13 cellular contexts compared by ENCODE assay signal in the genomic region with DNA sequence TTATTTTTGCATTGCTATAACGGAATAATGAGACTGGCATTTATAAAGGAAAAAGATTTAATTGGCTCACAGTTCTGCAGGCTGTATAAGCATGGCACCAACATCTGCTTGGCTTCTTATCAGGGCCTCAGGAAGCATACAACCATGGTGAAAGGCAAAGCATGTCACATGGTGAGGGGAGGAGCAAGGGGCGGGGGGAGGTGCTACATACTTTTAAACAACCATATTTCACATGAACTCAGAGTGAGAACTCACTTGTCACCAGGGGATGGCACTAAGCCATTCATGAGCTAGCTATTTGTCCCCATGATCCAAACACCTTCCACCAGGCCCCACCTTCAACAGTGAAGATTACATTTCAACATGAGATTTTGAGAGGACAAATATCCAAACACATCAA.
DNase-seq lines count a peak whose midpoint lies in the region; ATAC-seq, FAIRE-seq and TF ChIP-seq lines count a peak whose summit lies in the region.
"Had no signal": no experiment of that assay in that cellular context is flagged by ENCODE, and none has a peak within 500 bp of the region (broad histone marks: within the 10 kb centered on the region; RNA-seq: fewer than 3 reads in every experiment).

No MANE protein-coding gene starts in this region.

- no peak for TF ChIP-seq RAD21 in A549 (conservative IDR thresholded peaks at IDR 0.05 in 1 of 2, IDR thresholded peaks at IDR 0.05 in 1 of 2)

- H3K27ac ChIP-seq in A549 (no peak overlapping the region), MM.1S (ENCODE audit: low read length) (no peak overlapping the region), lower lobe of right lung (no peak overlapping the region)

- H3K4me3 ChIP-seq in A549 (no peak overlapping the region), Caco-2 (ENCODE audit: low read depth, low read length) (no peak overlapping the region), MM.1S (ENCODE audit: low read length) (no peak overlapping the region), choroid plexus epithelial cell (ENCODE audit: low read depth, low read length) (no peak overlapping the region), lower lobe of right lung (no peak overlapping the region)
- H3K4me3 ChIP-seq: HAP-1 had no signal

- POLR2A ChIA-PET in A549 (lab: Yijun Ruan, JAX): no interaction called here
- POLR2A ChIA-PET in Caco-2 (lab: Charles Lee): no interaction called here

- TF ChIP-seq EP300 in A549 (IDR thresholded peaks at IDR 0.05): no peak

- H4K20me1 ChIP-seq in MM.1S (ENCODE audit: insufficient read depth, low read length): no peaks in the 10 kb centered on the region

- TF ChIP-seq CTCF in A549 (IDR thresholded peaks at IDR 0.05): no peak
- TF ChIP-seq CTCF in Caco-2 (IDR thresholded peaks at IDR 0.05; ENCODE audit: insufficient read depth in 1 of 2, low read depth in 1 of 2, low read length in 1 of 2, severe bottlenecking in 1 of 2, unreplicated experiment in 1 of 2): no peak
- TF ChIP-seq CTCF in MM.1S (IDR thresholded peaks at IDR 0.05; ENCODE audit: low read length): no peak
- TF ChIP-seq CTCF in choroid plexus epithelial cell (conservative IDR thresholded peaks at IDR 0.05; ENCODE audit: low read depth, low read length): no peak
- no peak for TF ChIP-seq CTCF in lower lobe of right lung (IDR thresholded peaks at IDR 0.05)

- H3K9me3 Mint-ChIP-seq in Caco-2 (ENCODE audit: unreplicated experiment): no peaks in the 10 kb centered on the region
- H3K9me3 Mint-ChIP-seq: activated T-helper 2 cell treated with anti-CD3 and anti-CD28 coated beads, Interferon-gamma antibody, Interleukin-2, Interleukin-4, amounts not matched to agents 10 μg/mL and 5 μg/mL and 100 μg/mL, durations not matched to agents 14 hours and 24 hours and 36 hours had no signal

- peaks cover 15% of the 10 kb centered on the region for H3K4me1 Mint-ChIP-seq in Caco-2 (ENCODE audit: low read depth, unreplicated experiment)

- H3K9me2 ChIP-seq in MM.1S (replicated peaks; ENCODE audit: insufficient read depth, low read length): no peaks in the 10 kb centered on the region

- no peak for FAIRE-seq in A549 (lab: Jason Lieb, UNC)
- FAIRE-seq: GM12892, GM19239 had no signal

- H3K4me2 ChIP-seq in A549 (no peak overlapping the region), MM.1S (ENCODE audit: low read depth, low read length) (no peak overlapping the region)

- no peaks in the 10 kb centered on the region for H3K79me2 ChIP-seq in MM.1S (ENCODE audit: low read length)

- no peaks in the 10 kb centered on the region for H3K27me3 Mint-ChIP-seq in Caco-2 (ENCODE audit: insufficient read depth, unreplicated experiment)

- no peaks in the 10 kb centered on the region for H3K9me3 ChIP-seq in A549
- H3K9me3 ChIP-seq in Caco-2: no peaks in the 10 kb centered on the region
- H3K9me3 ChIP-seq in MM.1S (replicated peaks; ENCODE audit: insufficient read depth, low read length): no peaks in the 10 kb centered on the region
- no peaks in the 10 kb centered on the region for H3K9me3 ChIP-seq in lower lobe of right lung
- H3K9me3 ChIP-seq: HAP-1 had no signal

- H2AFZ ChIP-seq in MM.1S (ENCODE audit: low read length): no peak overlapping the region

- no peaks in the 10 kb centered on the region for H3K4me1 ChIP-seq in A549
- H3K4me1 ChIP-seq in Caco-2: peaks cover 9% of the 10 kb centered on the region
- no peaks in the 10 kb centered on the region for H3K4me1 ChIP-seq in MM.1S (ENCODE audit: low read length)
- no peaks in the 10 kb centered on the region for H3K4me1 ChIP-seq in lower lobe of right lung
- H3K4me1 ChIP-seq: HAP-1 had no signal

- no peak overlapping the region for H3K27ac Mint-ChIP-seq in Caco-2 (ENCODE audit: unreplicated experiment)
- H3K27ac Mint-ChIP-seq: activated T-helper 2 cell treated with anti-CD3 and anti-CD28 coated beads, Interferon-gamma antibody, Interleukin-2, Interleukin-4, amounts not matched to agents 10 μg/mL and 5 μg/mL and 100 μg/mL, durations not matched to agents 14 hours and 24 hours and 36 hours had no signal

- H3K27me3 ChIP-seq in Caco-2 (replicated peaks; ENCODE audit: control insufficient read depth, insufficient read depth, low read length) (no peaks in the 10 kb centered on the region), MM.1S (replicated peaks; ENCODE audit: insufficient read depth, low read length) (no peaks in the 10 kb centered on the region), lower lobe of right lung (ENCODE audit: low read depth) (no peaks in the 10 kb centered on the region)

- H3K4me3 Mint-ChIP-seq in Caco-2 (ENCODE audit: unreplicated experiment): no peak overlapping the region

- no peak overlapping the region for H3K9ac ChIP-seq in MM.1S (ENCODE audit: low read length)

- BruUV-seq in Caco-2 (replicated peaks; lab: Mats Ljungman, UMichigan): no TSS peak

- peak; percentile 45 to 47; a peak in 2 of 6 replicates for ATAC-seq in A549
- ATAC-seq in HG03045 (IDR thresholded peaks at IDR 0.05; ENCODE audit: unreplicated experiment): no peak
- no peak for ATAC-seq in lower lobe of right lung

- H3F3A ChIP-seq in MM.1S (ENCODE audit: insufficient read depth, low read length): no peaks in the 10 kb centered on the region

- WGBS in A549 (ENCODE audit: missing lambda C conversion rate): 79% methylated on average over 2 of the region's 2 CpGs

- H3K36me3 Mint-ChIP-seq in Caco-2 (ENCODE audit: insufficient read depth, unreplicated experiment): no peaks in the 10 kb centered on the region

- TF ChIP-seq POLR2A in A549 (IDR thresholded peaks at IDR 0.05; ENCODE audit: low read length): no peak

- DNase-seq in A549 (ENCODE audit: low read depth in 1 of 2, low spot score in 1 of 2) (peak in 1 of 2 experiments; percentile 36), Caco-2 (peak; percentile 54 to 69), MM.1S (peak; percentile 29), choroid plexus epithelial cell (ENCODE audit: low read depth) (peak; percentile 6), AG20443 (ENCODE audit: low spot score) (no peak), lower lobe of right lung (no peak)
- DNase-seq: KG1, SHP77 had no signal

- intact Hi-C loops in Caco-2 (cut with micrococcal nuclease; ENCODE audit: unreplicated experiment): loop anchor here (10.0 kb wide), 1 partner anchor 295 kb away; no protein-coding TSS in a partner anchor
- intact Hi-C loops in lower lobe of right lung (cut with DNase I): no loop called here

- no peaks in the 10 kb centered on the region for H3K36me3 ChIP-seq in Caco-2 (ENCODE audit: control insufficient read depth, insufficient read depth, low read length)
- no peaks in the 10 kb centered on the region for H3K36me3 ChIP-seq in MM.1S (replicated peaks; ENCODE audit: insufficient read depth, low read length)
- H3K36me3 ChIP-seq in lower lobe of right lung: no peaks in the 10 kb centered on the region
- H3K36me3 ChIP-seq: HAP-1 had no signal

- CTCF ChIA-PET in A549 (lab: Yijun Ruan, JAX): no interaction called here
- CTCF ChIA-PET in Caco-2 (lab: Charles Lee): interaction anchor here (2.2 kb wide), 1 partner anchor 300 kb away, joined by 12 read pairs; no protein-coding TSS in a partner anchor

TF ChIP-seq in A549, 52 proteins besides CTCF, POLR2A, EP300 and RAD21:
- no peak for TF ChIP-seq ESRRA (IDR thresholded peaks at IDR 0.05; ENCODE audit: borderline replicate concordance, low read length)

Comparison
In these comparisons a context has a peak if more than half of its experiments do, and no peak if none do; other contexts are left out.
1. ATAC-seq: peak in A549 (2 of 2); none in HG03045 (single experiment) and lower lobe of right lung (0 of 2).
2. DNase-seq: peak in Caco-2 (2 of 2), MM.1S (single experiment) and choroid plexus epithelial cell (single experiment); none in AG20443 (single experiment) and lower lobe of right lung (single experiment).